In the genomic region with DNA sequence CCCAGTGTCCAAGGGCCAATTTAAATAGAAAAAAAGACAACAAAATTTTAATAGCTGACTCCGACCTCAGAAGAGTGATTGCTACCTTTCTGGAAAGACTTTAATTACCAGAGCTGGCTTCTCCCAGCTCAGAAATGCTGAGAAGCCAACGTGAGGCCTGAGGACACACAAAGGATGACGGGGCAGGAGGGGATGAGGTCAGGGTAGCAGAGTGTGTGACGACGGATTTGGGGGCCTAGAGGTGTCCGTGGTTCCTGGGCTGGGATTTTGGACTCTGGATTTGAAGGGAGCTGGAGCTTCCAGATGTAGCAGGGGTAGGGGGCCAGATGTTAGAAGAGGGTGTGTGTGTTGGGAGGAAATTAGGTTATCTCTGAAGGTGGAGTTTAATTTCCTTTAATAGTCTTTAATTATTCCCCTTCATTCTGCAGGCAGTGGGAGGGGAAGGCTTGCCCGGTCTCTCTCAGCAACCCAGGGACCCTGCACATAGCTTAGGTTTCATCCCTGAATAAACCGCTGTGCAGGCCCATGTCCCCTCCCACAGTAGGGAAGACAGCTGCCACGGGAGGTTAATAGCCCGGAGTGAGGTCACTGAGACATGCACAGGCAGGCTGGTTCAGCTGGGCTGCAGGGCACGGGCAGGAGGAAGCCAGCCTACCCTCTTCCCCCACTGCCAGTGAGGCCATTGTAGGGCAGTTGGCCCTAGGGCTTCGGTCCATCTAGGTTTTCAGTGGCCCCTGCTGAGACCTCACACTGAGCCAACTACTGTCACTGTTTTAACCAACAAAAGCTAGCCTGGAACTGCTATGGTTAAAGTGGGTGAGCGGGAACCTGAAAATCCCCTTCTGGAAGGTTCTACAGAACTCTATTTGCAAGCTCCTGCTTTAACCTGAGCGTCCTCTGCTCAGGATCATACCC, we compare ENCODE assay signal across 19 cellular contexts. TPM values are rescaled to one million over a fixed set of nuclear protein-coding genes. Genes with fewer than 3 reads are reported as not detected.
DNase-seq lines count a peak whose midpoint lies in the region; FAIRE-seq and TF ChIP-seq lines count a peak whose summit lies in the region.
"Had no signal": no experiment of that assay in that cellular context is flagged by ENCODE, and none has a peak within 500 bp of the region (broad histone marks: within the 10 kb centered on the region; RNA-seq: fewer than 3 reads in every experiment).

No MANE protein-coding gene starts in this region.

- no peaks in the 10 kb centered on the region for H3K9me3 ChIP-seq in neural progenitor cell (ENCODE audit: low read depth)
- H3K9me3 ChIP-seq: sigmoid colon had no signal

- peaks cover 9% of the 10 kb centered on the region for H3F3A ChIP-seq in neural progenitor cell (ENCODE audit: low read depth)

- H3K36me3 ChIP-seq in bronchial epithelial cell (ENCODE audit: control insufficient read depth, insufficient read depth, low read length): no peaks in the 10 kb centered on the region
- H3K36me3 ChIP-seq in neural progenitor cell: no peaks in the 10 kb centered on the region
- H3K36me3 ChIP-seq: sigmoid colon had no signal

- no peak overlapping the region for H3K4me3 ChIP-seq in bronchial epithelial cell (ENCODE audit: low read depth, low read length)
- no peak overlapping the region for H3K4me3 ChIP-seq in neural progenitor cell
- H3K4me3 ChIP-seq: GM23248, sigmoid colon had no signal

- no peak overlapping the region for H3K4me3 Mint-ChIP-seq in neural progenitor cell
- no peak overlapping the region for H3K4me3 Mint-ChIP-seq in activated T-cell treated with anti-CD3 and anti-CD28 coated beads, Interleukin-2, amount 50 U/mL, for 24 hours
- H3K4me3 Mint-ChIP-seq: activated naive CD8-positive, alpha-beta T cell treated with anti-CD3 and anti-CD28 coated beads for 36 hours; naive thymus-derived CD8-positive, alpha-beta T cell; stimulated activated naive B cell treated with anti-CD40 and anti-IgM and Interleukin-4, amounts not matched to agents 10 μg/mL and 1 μg/mL and 100 μg/mL, for 72 hours had no signal

- H3K9me3 Mint-ChIP-seq in neural progenitor cell: no peaks in the 10 kb centered on the region
- no peaks in the 10 kb centered on the region for H3K9me3 Mint-ChIP-seq in activated T-cell treated with anti-CD3 and anti-CD28 coated beads, Interleukin-2, amount 50 U/mL, for 24 hours
- H3K9me3 Mint-ChIP-seq: activated naive CD8-positive, alpha-beta T cell treated with anti-CD3 and anti-CD28 coated beads for 36 hours; naive thymus-derived CD8-positive, alpha-beta T cell; stimulated activated naive B cell treated with anti-CD40 and anti-IgM and Interleukin-4, amounts not matched to agents 10 μg/mL and 1 μg/mL and 100 μg/mL, for 72 hours had no signal

- H3K36me3 Mint-ChIP-seq in neural progenitor cell: no peaks in the 10 kb centered on the region
- H3K36me3 Mint-ChIP-seq in activated T-cell treated with anti-CD3 and anti-CD28 coated beads, Interleukin-2, amount 50 U/mL, for 24 hours (ENCODE audit: low read depth): no peaks in the 10 kb centered on the region
- H3K36me3 Mint-ChIP-seq: activated naive CD8-positive, alpha-beta T cell treated with anti-CD3 and anti-CD28 coated beads for 36 hours; naive thymus-derived CD8-positive, alpha-beta T cell; stimulated activated naive B cell treated with anti-CD40 and anti-IgM and Interleukin-4, amounts not matched to agents 10 μg/mL and 1 μg/mL and 100 μg/mL, for 72 hours had no signal

- TF ChIP-seq CTCF in bronchial epithelial cell (IDR thresholded peaks at IDR 0.05; ENCODE audit: insufficient read depth, low read length, severe bottlenecking) (no peak), neural progenitor cell (IDR thresholded peaks at IDR 0.05) (no peak)

- no peaks in the 10 kb centered on the region for H3K27me3 ChIP-seq in bronchial epithelial cell (ENCODE audit: control insufficient read depth, insufficient read depth, low read length)
- H3K27me3 ChIP-seq in neural progenitor cell: no peaks in the 10 kb centered on the region

- peaks cover 28% of the 10 kb centered on the region for H3K4me1 ChIP-seq in neural progenitor cell
- H3K4me1 ChIP-seq: sigmoid colon had no signal

- no peak overlapping the region for H3K27ac ChIP-seq in neural progenitor cell
- H3K27ac ChIP-seq: 22Rv1, C4-2B, GM23248, sigmoid colon had no signal

- H3K27me3 Mint-ChIP-seq in neural progenitor cell (ENCODE audit: insufficient read depth, low read depth): peaks cover 15% of the 10 kb centered on the region
- H3K27me3 Mint-ChIP-seq in activated T-cell treated with anti-CD3 and anti-CD28 coated beads, Interleukin-2, amount 50 U/mL, for 24 hours: peaks cover 13% of the 10 kb centered on the region

- H3K27ac Mint-ChIP-seq in neural progenitor cell: peak overlapping the region; percentile 69
- H3K27ac Mint-ChIP-seq in activated T-cell treated with anti-CD3 and anti-CD28 coated beads, Interleukin-2, amount 50 U/mL, for 24 hours: no peak overlapping the region
- H3K27ac Mint-ChIP-seq: activated naive CD8-positive, alpha-beta T cell treated with anti-CD3 and anti-CD28 coated beads for 36 hours; stimulated activated naive B cell treated with anti-CD40 and anti-IgM and Interleukin-4, amounts not matched to agents 10 μg/mL and 1 μg/mL and 100 μg/mL, for 72 hours had no signal

- peak; percentile 41 for DNase-seq in DMS153 (lab: John Stamatoyannopoulos, UW)
- no peak for DNase-seq in DMS153 treated with DMSO at 0.1 percent for 48 hours (lab: John Stamatoyannopoulos, UW; ENCODE audit: unreplicated experiment)
- DNase-seq in NCI-H1694 (lab: John Stamatoyannopoulos, UW): peak; percentile 54
- peak; percentile 62 for DNase-seq in bronchial epithelial cell (ENCODE audit: low read depth)
- DNase-seq in neural progenitor cell (ENCODE audit: low spot score): peak; percentile 52
- DNase-seq in activated CD4-positive, alpha-beta T cell treated with anti-CD3 and anti-CD28 coated beads, Interleukin-2, amount 50 U/mL, for 48 hours: no peak
- DNase-seq in NCI-H774 (lab: John Stamatoyannopoulos, UW): no peak
- no peak for DNase-seq in activated T-cell treated with anti-CD3 and anti-CD28 coated beads, Interleukin-2, amount 50 U/mL, for 24 hours
- DNase-seq: activated naive CD8-positive, alpha-beta T cell treated with anti-CD3 and anti-CD28 coated beads for 36 hours; cerebellar nuclear complex; GM23248; KBM-7; naive thymus-derived CD8-positive, alpha-beta T cell; NCI-H187; OCI-M1; sigmoid colon; stimulated activated naive B cell treated with anti-CD40 and anti-IgM and Interleukin-4, amounts not matched to agents 10 μg/mL and 1 μg/mL and 100 μg/mL, for 72 hours had no signal

- no peaks in the 10 kb centered on the region for H4K20me1 ChIP-seq in neural progenitor cell (ENCODE audit: low read depth)

- H2AFZ ChIP-seq in neural progenitor cell (replicated peaks): peak overlapping the region; percentile 19
- H2AFZ ChIP-seq: GM23248 had no signal

- peaks cover 24% of the 10 kb centered on the region for H3K4me1 Mint-ChIP-seq in neural progenitor cell
- no peaks in the 10 kb centered on the region for H3K4me1 Mint-ChIP-seq in activated T-cell treated with anti-CD3 and anti-CD28 coated beads, Interleukin-2, amount 50 U/mL, for 24 hours (ENCODE audit: low read depth)
- H3K4me1 Mint-ChIP-seq: activated naive CD8-positive, alpha-beta T cell treated with anti-CD3 and anti-CD28 coated beads for 36 hours; naive thymus-derived CD8-positive, alpha-beta T cell; stimulated activated naive B cell treated with anti-CD40 and anti-IgM and Interleukin-4, amounts not matched to agents 10 μg/mL and 1 μg/mL and 100 μg/mL, for 72 hours had no signal

- peak overlapping the region; percentile 7 for H3K4me2 ChIP-seq in neural progenitor cell

- H3K9ac ChIP-seq in neural progenitor cell: no peak overlapping the region
- H3K9ac ChIP-seq: GM23248 had no signal

- peak; percentile 13 for FAIRE-seq in bronchial epithelial cell (lab: Jason Lieb, UNC)

- H3K79me2 ChIP-seq in neural progenitor cell (ENCODE audit: low read depth): no peaks in the 10 kb centered on the region

RNA-seq across cellular contexts. Expression of a gene that starts 3.8 kb away (rescaled TPM):
- total RNA-seq in bronchial epithelial cell: 0.26 and 0.38 TPM in 2 replicates
- 1.0 and 2.0 TPM in 2 replicates for total RNA-seq in neural progenitor cell (ENCODE audit: low replicate concordance)
- total RNA-seq: activated naive CD8-positive, alpha-beta T cell treated with anti-CD3 and anti-CD28 coated beads for 36 hours; GM23248; naive thymus-derived CD8-positive, alpha-beta T cell; sigmoid colon had no signal

RNA-seq across cellular contexts. Expression of a gene that starts 40.2 kb away (rescaled TPM):
- total RNA-seq in bronchial epithelial cell (11.8 and 32.8 TPM in 2 replicates), neural progenitor cell (ENCODE audit: low replicate concordance) (0.09 and 0.25 TPM in 2 replicates)
- total RNA-seq: activated naive CD8-positive, alpha-beta T cell treated with anti-CD3 and anti-CD28 coated beads for 36 hours; naive thymus-derived CD8-positive, alpha-beta T cell; sigmoid colon had no signal

Comparison
In these comparisons a context has a peak if more than half of its experiments do, and no peak if none do; other contexts are left out.
1. DNase-seq: peak in DMS153 (single experiment), NCI-H1694 (single experiment), bronchial epithelial cell (single experiment) and neural progenitor cell (single experiment); none in DMS153 treated with DMSO at 0.1 percent for 48 hours (single experiment), activated CD4-positive, alpha-beta T cell treated with anti-CD3 and anti-CD28 coated beads, Interleukin-2, amount 50 U/mL, for 48 hours (0 of 2), NCI-H774 (single experiment) and activated T-cell treated with anti-CD3 and anti-CD28 coated beads, Interleukin-2, amount 50 U/mL, for 24 hours (single experiment).
2. RNA of a gene that starts 40.2 kb away (total RNA-seq): 11.8 to 32.8 TPM in bronchial epithelial cell; 0.09 to 0.25 TPM in neural progenitor cell; every median in the first group is over 10 times any median in the second.